ENCODE assay signal across 9 cellular contexts in the genomic region with DNA sequence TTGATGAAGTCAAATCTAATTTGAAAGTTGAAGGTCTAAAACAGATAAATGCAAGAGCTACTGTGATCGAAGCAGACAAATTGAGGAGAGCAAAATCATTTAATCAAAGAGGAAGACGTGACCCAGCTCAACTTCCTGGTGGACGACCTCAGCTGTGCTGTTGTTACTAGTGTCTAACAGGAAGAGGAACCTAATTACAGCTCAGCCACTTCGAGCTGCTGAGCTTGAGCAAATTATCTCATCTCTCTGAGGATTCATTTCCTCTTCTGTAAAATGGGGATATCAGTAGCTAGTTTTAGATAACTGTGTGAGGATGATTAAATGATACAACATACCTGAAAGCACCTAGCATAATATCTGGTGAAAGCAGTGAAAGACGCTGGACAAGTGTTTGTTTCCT. TPM values are rescaled to one million over a fixed set of nuclear protein-coding genes. Genes with fewer than 3 reads are reported as not detected.
DNase-seq lines count a peak whose midpoint lies in the region; ATAC-seq and TF ChIP-seq lines count a peak whose summit lies in the region.
"Had no signal": no experiment of that assay in that cellular context is flagged by ENCODE, and none has a peak within 500 bp of the region (broad histone marks: within the 10 kb centered on the region; RNA-seq: fewer than 3 reads in every experiment).

No MANE protein-coding gene starts in this region.

- in situ Hi-C loops in GM13976 (cut with MboI; ENCODE audit: low sequenced_read_pairs, unreplicated experiment) = no loop called here

- no peak for TF ChIP-seq CTCF in GM13976 (IDR thresholded peaks at IDR 0.05; ENCODE audit: borderline replicate concordance, control extremely low read depth, extremely low read depth, insufficient read depth, missing control alignments)
- TF ChIP-seq CTCF in sigmoid colon (IDR thresholded peaks at IDR 0.05) = no peak
- TF ChIP-seq CTCF in ovary (IDR thresholded peaks at IDR 0.05) = no peak

- H3K4me1 ChIP-seq in sigmoid colon (no peaks in the 10 kb centered on the region), ovary (ENCODE audit: insufficient read depth) (no peaks in the 10 kb centered on the region)
- H3K4me1 ChIP-seq: tibial nerve had no signal

- ATAC-seq in GM21423 (IDR thresholded peaks at IDR 0.05; ENCODE audit: unreplicated experiment) = peak; percentile 89

- DNase-seq in GM13976 (ENCODE audit: low spot score) (peak; percentile 63), MV-4-11 (lab: John Stamatoyannopoulos, UW) (peak; percentile 88), globus pallidus (ENCODE audit: low spot score) (peak; percentile 34), sigmoid colon (no peak), inferior parietal cortex (ENCODE audit: extremely low spot score) (no peak), NCI-H2107 treated with DMSO at 0.1 percent for 48 hours (lab: John Stamatoyannopoulos, UW; ENCODE audit: unreplicated experiment) (no peak), ovary (no peak)

- H3K27ac ChIP-seq in sigmoid colon (no peak overlapping the region), ovary (no peak overlapping the region)
- H3K27ac ChIP-seq: tibial nerve had no signal

- no peak for TF ChIP-seq POLR2A in sigmoid colon (IDR thresholded peaks at IDR 0.05)
- TF ChIP-seq POLR2A in ovary (IDR thresholded peaks at IDR 0.05) = no peak

- H3K4me3 ChIP-seq in sigmoid colon (no peak overlapping the region), ovary (no peak overlapping the region)
- H3K4me3 ChIP-seq: tibial nerve had no signal

- WGBS in sigmoid colon, 2 donors = 24 to 33% methylated on average over 5 of the region's 5 CpGs
- WGBS in ovary, 3 donors = 39 to 56% (median 46%) methylated on average over 5 of the region's 5 CpGs

- no peaks in the 10 kb centered on the region for H3K9me3 ChIP-seq in sigmoid colon
- H3K9me3 ChIP-seq in ovary = no peaks in the 10 kb centered on the region
- H3K9me3 ChIP-seq: tibial nerve had no signal

- TF ChIP-seq EP300 in sigmoid colon (IDR thresholded peaks at IDR 0.05) = no peak
- no peak for TF ChIP-seq EP300 in ovary (IDR thresholded peaks at IDR 0.05)

- intact Hi-C loops in sigmoid colon (cut with DNase I) = no loop called here
- intact Hi-C loops in ovary (cut with DNase I) = no loop called here

- H3K27me3 ChIP-seq in sigmoid colon (no peaks in the 10 kb centered on the region), ovary (no peaks in the 10 kb centered on the region)
- H3K27me3 ChIP-seq: tibial nerve had no signal

- H3K36me3 ChIP-seq in sigmoid colon (no peaks in the 10 kb centered on the region), ovary (no peaks in the 10 kb centered on the region)
- H3K36me3 ChIP-seq: tibial nerve had no signal

RNA-seq across cellular contexts. Expression of gene OLFML1, which starts 48.6 kb away (rescaled TPM):
- 10 to 100 TPM in 2 of 4 donors, 1 to 10 TPM in 2; 2.2 to 14.7 (median 8.7) TPM for total RNA-seq in sigmoid colon
- polyA plus RNA-seq in sigmoid colon = 1 to 10 TPM in 2 of 3 donors, not detected in 1; 1.8 to 2.7 TPM
- total RNA-seq in ovary = 10 to 100 TPM; 16.3 to 52.2 (median 38.8) TPM
- 100 to 1,000 TPM in 1 of 2 donors, 10 to 100 TPM in 1; 32.8 to 114 TPM for polyA plus RNA-seq in ovary

Comparison
In these comparisons a context has a peak if more than half of its experiments do, and no peak if none do; other contexts are left out.
1. DNase-seq: peak in GM13976 (single experiment), MV-4-11 (single experiment) and globus pallidus (single experiment); none in sigmoid colon (single experiment), inferior parietal cortex (single experiment), NCI-H2107 treated with DMSO at 0.1 percent for 48 hours (single experiment) and ovary (0 of 5).